12 cellular contexts compared by ENCODE assay signal in the genomic region with DNA sequence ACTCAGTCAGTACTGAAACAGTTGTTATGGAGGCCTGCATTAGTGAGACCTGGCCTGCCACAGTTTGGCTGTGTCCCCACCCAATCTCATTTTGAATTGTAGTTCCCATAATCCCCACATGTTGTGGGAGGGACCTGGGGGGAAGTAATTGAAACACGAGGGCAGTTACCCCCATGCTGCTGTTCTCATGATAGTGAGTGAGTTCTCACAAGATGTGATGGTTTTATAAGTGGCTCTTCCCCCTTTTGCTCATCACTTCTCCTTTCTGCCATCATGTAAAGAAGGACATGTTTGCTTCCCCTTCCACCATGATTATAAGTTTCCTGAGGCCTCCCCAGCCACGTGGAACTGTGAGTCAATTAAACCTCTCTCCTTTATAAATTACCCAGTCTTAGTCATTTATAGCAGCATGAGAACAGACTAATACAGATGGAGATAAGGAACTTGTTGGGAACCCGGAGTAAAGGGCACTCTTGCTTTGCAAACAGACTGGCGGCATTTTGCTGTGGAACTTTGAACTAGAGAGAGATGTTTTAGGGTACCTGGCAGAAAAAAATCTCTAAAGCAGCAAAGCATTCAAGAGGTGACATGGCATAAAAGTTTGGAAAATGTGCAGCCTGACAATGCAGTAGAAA. TPM values are rescaled to one million over a fixed set of nuclear protein-coding genes. Genes with fewer than 3 reads are reported as not detected.
"Had no signal": no experiment of that assay in that cellular context is flagged by ENCODE, and none has a peak within 500 bp of the region (broad histone marks: within the 10 kb centered on the region; RNA-seq: fewer than 3 reads in every experiment).

No MANE protein-coding gene starts in this region.

RNA-seq across cellular contexts. Expression of a gene that starts 14.1 kb away (rescaled TPM):
- total RNA-seq: activated naive CD4-positive, alpha-beta T cell treated with anti-CD3 and anti-CD28 coated beads for 36 hours; activated T-helper 2 cell treated with anti-CD3 and anti-CD28 coated beads, Interferon-gamma antibody, Interleukin-2, Interleukin-4, amounts not matched to agents 10 μg/mL and 5 μg/mL and 100 μg/mL, durations not matched to agents 14 hours and 24 hours and 36 hours; adrenal gland; cardiac muscle cell; dorsolateral prefrontal cortex; gastrocnemius medialis; heart left ventricle; left colon; mammary epithelial cell; mononuclear cell; naive thymus-derived CD8-positive, alpha-beta T cell; suprapubic skin had no signal
